In genomic region chr6:4287811-4288244, GRCh38 we compare ENCODE assay signal across 1 cellular context.
TF ChIP-seq lines count a peak whose summit lies in the region.

No MANE protein-coding gene starts in this region.

TF ChIP-seq in WTC11, 78 proteins besides CTCF, POLR2A, EP300 and RAD21 (continued from another document):
- no peak for TF ChIP-seq ZNF281 (CRISPR knock-in tag; IDR thresholded peaks at IDR 0.05)
TF ChIP-seq in WTC11: peak in this region for 1.
